In genomic region chr3:32469151-32469874, GRCh38 we compare ENCODE assay signal across 10 cellular contexts. TPM values are rescaled to one million over a fixed set of nuclear protein-coding genes. Genes with fewer than 3 reads are reported as not detected.
DNase-seq lines count a peak whose midpoint lies in the region; ATAC-seq, FAIRE-seq and TF ChIP-seq lines count a peak whose summit lies in the region.
"Had no signal": no experiment of that assay in that cellular context is flagged by ENCODE, and none has a peak within 500 bp of the region (broad histone marks: within the 10 kb centered on the region; RNA-seq: fewer than 3 reads in every experiment).

No MANE protein-coding gene starts in this region.

- FAIRE-seq in astrocyte (lab: Jason Lieb, UNC) = no peak

- H3K27ac ChIP-seq in astrocyte (ENCODE audit: low read depth, low read length) = peak overlapping the region; percentile 8

- no peaks in the 10 kb centered on the region for H3K9me3 Mint-ChIP-seq in natural killer cell treated with Interleukin-12 subunit alpha and Interleukin-12 subunit beta and Interleukin-15 and Interleukin-18, amount 100 ng/mL, for 72 hours
- no peaks in the 10 kb centered on the region for H3K9me3 Mint-ChIP-seq in natural killer cell
- H3K9me3 Mint-ChIP-seq in astrocyte (ENCODE audit: unreplicated experiment) = no peaks in the 10 kb centered on the region
- no peaks in the 10 kb centered on the region for H3K9me3 Mint-ChIP-seq in Caco-2 (ENCODE audit: unreplicated experiment)
- H3K9me3 Mint-ChIP-seq: activated naive CD4-positive, alpha-beta T cell treated with anti-CD3 and anti-CD28 coated beads, Interleukin-2, amount 50 U/mL, for 24 hours had no signal

- intact Hi-C loops in natural killer cell (cut with micrococcal nuclease) (loop anchor here (2.0 to 5.0 kb wide), 2 partner anchors 77 to 173 kb away; partner anchors contain the start of gene CMTM7), Caco-2 (cut with micrococcal nuclease; ENCODE audit: unreplicated experiment) (loop anchor here (5.0 kb wide), 1 partner anchor 292 kb away; no protein-coding TSS in a partner anchor)

- H3K36me3 ChIP-seq in astrocyte (ENCODE audit: insufficient read depth, low read length) (no peaks in the 10 kb centered on the region), Caco-2 (ENCODE audit: control insufficient read depth, insufficient read depth, low read length) (no peaks in the 10 kb centered on the region; the same call in 1 of the 2 replicates)

- no peaks in the 10 kb centered on the region for H3K27me3 ChIP-seq in astrocyte (ENCODE audit: insufficient read depth, low read length)
- no peaks in the 10 kb centered on the region; the same call in 1 of the 2 replicates for H3K27me3 ChIP-seq in Caco-2 (replicated peaks; ENCODE audit: control insufficient read depth, insufficient read depth, low read length)

- H3K9me3 ChIP-seq in astrocyte (ENCODE audit: insufficient read depth, low read depth, low read length) (no peaks in the 10 kb centered on the region), Caco-2 (no peaks in the 10 kb centered on the region)

- no peaks in the 10 kb centered on the region for H3K27me3 Mint-ChIP-seq in natural killer cell treated with Interleukin-12 subunit alpha and Interleukin-12 subunit beta and Interleukin-15 and Interleukin-18, amount 100 ng/mL, for 72 hours
- H3K27me3 Mint-ChIP-seq in natural killer cell (ENCODE audit: low read depth in 2 of 2) = no peaks in the 10 kb centered on the region
- no peaks in the 10 kb centered on the region for H3K27me3 Mint-ChIP-seq in astrocyte (ENCODE audit: low read depth, unreplicated experiment)
- H3K27me3 Mint-ChIP-seq in Caco-2 (ENCODE audit: insufficient read depth, unreplicated experiment) = no peaks in the 10 kb centered on the region
- H3K27me3 Mint-ChIP-seq: activated naive CD4-positive, alpha-beta T cell treated with anti-CD3 and anti-CD28 coated beads, Interleukin-2, amount 50 U/mL, for 24 hours had no signal

- H3K36me3 Mint-ChIP-seq in natural killer cell treated with Interleukin-12 subunit alpha and Interleukin-12 subunit beta and Interleukin-15 and Interleukin-18, amount 100 ng/mL, for 72 hours = no peaks in the 10 kb centered on the region
- H3K36me3 Mint-ChIP-seq in natural killer cell (no peaks in the 10 kb centered on the region), astrocyte (ENCODE audit: low read depth, unreplicated experiment) (peaks cover 17% of the 10 kb centered on the region), Caco-2 (ENCODE audit: insufficient read depth, unreplicated experiment) (peaks cover 38% of the 10 kb centered on the region)

- ATAC-seq in natural killer cell treated with Interleukin-12 subunit alpha and Interleukin-12 subunit beta and Interleukin-15 and Interleukin-18, amount 100 ng/mL, for 72 hours = peak; percentile 22 to 32
- no peak for ATAC-seq in natural killer cell
- ATAC-seq in HG03108 (IDR thresholded peaks at IDR 0.05; ENCODE audit: unreplicated experiment) = peak; percentile 15
- ATAC-seq in GM18873 (IDR thresholded peaks at IDR 0.05; ENCODE audit: low FRiP score, unreplicated experiment) = no peak
- no peak for ATAC-seq in omental fat pad (ENCODE audit: low FRiP score)

- H3K4me3 ChIP-seq in astrocyte (ENCODE audit: insufficient read depth, low read depth, low read length) (no peak overlapping the region), Caco-2 (ENCODE audit: low read depth, low read length) (no peak overlapping the region)

- H3K4me1 Mint-ChIP-seq in natural killer cell treated with Interleukin-12 subunit alpha and Interleukin-12 subunit beta and Interleukin-15 and Interleukin-18, amount 100 ng/mL, for 72 hours (ENCODE audit: low read depth in 2 of 2) = peaks cover 37 to 38% of the 10 kb centered on the region in 2 donors
- H3K4me1 Mint-ChIP-seq in natural killer cell (peaks cover 0 to 5% of the 10 kb centered on the region in 2 donors), astrocyte (ENCODE audit: low read depth, unreplicated experiment) (peaks cover 14% of the 10 kb centered on the region), Caco-2 (ENCODE audit: low read depth, unreplicated experiment) (no peaks in the 10 kb centered on the region)

- H2AFZ ChIP-seq in astrocyte (ENCODE audit: low read depth, low read length) = no peak overlapping the region

- H4K20me1 ChIP-seq in astrocyte (ENCODE audit: insufficient read depth, low read length) = peaks cover 29% of the 10 kb centered on the region

- POLR2A ChIA-PET in Caco-2 (lab: Charles Lee) = no interaction called here

- H3K4me1 ChIP-seq in astrocyte (ENCODE audit: insufficient read depth, low read length) (peaks cover 20% of the 10 kb centered on the region), Caco-2 (no peaks in the 10 kb centered on the region)

- H3K4me2 ChIP-seq in astrocyte (ENCODE audit: low read length) = peak overlapping the region; percentile 73

- H3K4me3 Mint-ChIP-seq in natural killer cell treated with Interleukin-12 subunit alpha and Interleukin-12 subunit beta and Interleukin-15 and Interleukin-18, amount 100 ng/mL, for 72 hours = no peak overlapping the region
- no peak overlapping the region for H3K4me3 Mint-ChIP-seq in natural killer cell
- H3K4me3 Mint-ChIP-seq in astrocyte (ENCODE audit: unreplicated experiment) = no peak overlapping the region
- H3K4me3 Mint-ChIP-seq in Caco-2 (ENCODE audit: unreplicated experiment) = no peak overlapping the region
- H3K4me3 Mint-ChIP-seq: activated naive CD4-positive, alpha-beta T cell treated with anti-CD3 and anti-CD28 coated beads, Interleukin-2, amount 50 U/mL, for 24 hours; CD14-positive monocyte had no signal

- no TSS peak for BruUV-seq in Caco-2 (replicated peaks; lab: Mats Ljungman, UMichigan)

- DNase-seq in natural killer cell treated with Interleukin-12 subunit alpha and Interleukin-12 subunit beta and Interleukin-15 and Interleukin-18, amount 100 ng/mL, for 72 hours (ENCODE audit: low spot score) = no peak
- DNase-seq in natural killer cell = no peak
- DNase-seq in astrocyte (ENCODE audit: low read depth) = no peak
- no peak for DNase-seq in Caco-2
- no peak for DNase-seq in globus pallidus (ENCODE audit: low spot score)
- no peak for DNase-seq in omental fat pad (ENCODE audit: low spot score)

- no peaks in the 10 kb centered on the region for H3K79me2 ChIP-seq in astrocyte (ENCODE audit: insufficient read depth, low read length)

- peak overlapping the region in 1 of 2 donors; percentile 3 for H3K27ac Mint-ChIP-seq in natural killer cell treated with Interleukin-12 subunit alpha and Interleukin-12 subunit beta and Interleukin-15 and Interleukin-18, amount 100 ng/mL, for 72 hours
- H3K27ac Mint-ChIP-seq in natural killer cell (peak overlapping the region in 1 of 2 donors; percentile 36), astrocyte (ENCODE audit: unreplicated experiment) (peak overlapping the region; percentile 64), Caco-2 (ENCODE audit: unreplicated experiment) (no peak overlapping the region)

- H3K9ac ChIP-seq in astrocyte (ENCODE audit: low read length) = peak overlapping the region; percentile 22

- TF ChIP-seq CTCF in natural killer cell (IDR thresholded peaks at IDR 0.05) = no peak
- TF ChIP-seq CTCF in astrocyte (IDR thresholded peaks at IDR 0.05; ENCODE audit: insufficient read depth, low read depth, low read length) = no peak
- no peak for TF ChIP-seq CTCF in Caco-2 (IDR thresholded peaks at IDR 0.05; ENCODE audit: insufficient read depth in 1 of 2, low read depth in 1 of 2, low read length in 1 of 2, severe bottlenecking in 1 of 2, unreplicated experiment in 1 of 2)
- TF ChIP-seq CTCF in omental fat pad (IDR thresholded peaks at IDR 0.05) = no peak

- CTCF ChIA-PET in Caco-2 (lab: Charles Lee) = no interaction called here

RNA-seq across cellular contexts. Expression of gene CMTM6, which starts 33.3 kb away (rescaled TPM):
- total RNA-seq in natural killer cell treated with Interleukin-12 subunit alpha and Interleukin-12 subunit beta and Interleukin-15 and Interleukin-18, amount 100 ng/mL, for 72 hours = 10 to 100 TPM; 48.6 to 83.0 TPM
- total RNA-seq in natural killer cell = 10 to 100 TPM; 57.4 to 63.6 (median 59.5) TPM
- 52.2 and 53.6 TPM in 2 replicates for total RNA-seq in astrocyte
- total RNA-seq in Caco-2 (2022) = 39.7 and 41.8 TPM in 2 replicates
- total RNA-seq in omental fat pad = 10 to 100 TPM; 49.2 to 73.3 (median 61.4) TPM

Comparison
In these comparisons a context has a peak if more than half of its experiments do, and no peak if none do; other contexts are left out.
1. ATAC-seq: peak in natural killer cell treated with Interleukin-12 subunit alpha and Interleukin-12 subunit beta and Interleukin-15 and Interleukin-18, amount 100 ng/mL, for 72 hours (2 of 2) and HG03108 (single experiment); none in natural killer cell (0 of 3), GM18873 (single experiment) and omental fat pad (single experiment).